In the genomic region with DNA sequence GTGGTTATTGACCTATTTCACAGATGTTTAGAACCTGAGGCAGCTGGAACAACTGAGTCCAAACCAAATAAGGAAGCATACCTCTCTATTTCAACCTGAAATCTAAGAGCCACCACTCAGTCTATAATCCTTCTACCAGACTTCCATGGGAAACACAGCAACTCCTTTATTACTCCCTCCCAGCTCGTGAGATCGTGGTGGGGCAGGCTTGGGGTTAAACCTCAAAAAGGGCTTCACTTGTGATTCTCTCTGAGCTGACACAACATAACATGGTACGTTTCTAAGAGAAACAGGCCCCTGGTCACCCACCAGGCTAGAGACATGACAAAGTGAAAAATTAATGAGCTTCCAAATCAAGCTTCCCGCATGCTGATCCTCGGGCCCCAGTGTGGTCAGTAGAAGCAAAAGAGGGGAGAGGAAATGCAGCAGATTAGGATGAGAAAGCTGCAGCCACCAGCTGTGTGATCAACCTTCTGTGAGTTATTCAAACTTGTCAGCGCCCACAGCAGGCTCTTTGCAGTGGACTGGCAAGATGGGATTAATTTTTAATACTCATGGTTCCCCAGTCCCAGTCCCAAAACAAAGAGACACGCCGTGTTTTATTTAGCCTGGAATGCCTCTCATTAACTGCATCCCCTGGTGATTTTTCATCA, we compare ENCODE assay signal across 2 cellular contexts.
TF ChIP-seq lines count a peak whose summit lies in the region.

No MANE protein-coding gene starts in this region.

TF ChIP-seq in GM23338, 12 proteins besides CTCF, POLR2A, EP300 and RAD21:
- no peak for TF ChIP-seq EZH2phosphoT487 (IDR thresholded peaks at IDR 0.05; ENCODE audit: unreplicated experiment)
- TF ChIP-seq, protein P1, sequence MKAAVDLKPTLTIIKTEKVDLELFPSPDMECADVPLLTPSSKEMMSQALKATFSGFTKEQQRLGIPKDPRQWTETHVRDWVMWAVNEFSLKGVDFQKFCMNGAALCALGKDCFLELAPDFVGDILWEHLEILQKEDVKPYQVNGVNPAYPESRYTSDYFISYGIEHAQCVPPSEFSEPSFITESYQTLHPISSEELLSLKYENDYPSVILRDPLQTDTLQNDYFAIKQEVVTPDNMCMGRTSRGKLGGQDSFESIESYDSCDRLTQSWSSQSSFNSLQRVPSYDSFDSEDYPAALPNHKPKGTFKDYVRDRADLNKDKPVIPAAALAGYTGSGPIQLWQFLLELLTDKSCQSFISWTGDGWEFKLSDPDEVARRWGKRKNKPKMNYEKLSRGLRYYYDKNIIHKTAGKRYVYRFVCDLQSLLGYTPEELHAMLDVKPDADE (IDR thresholded peaks at IDR 0.05) = no peak
- TF ChIP-seq ZNF462 (CRISPR knock-in tag; IDR thresholded peaks at IDR 0.05) = no peak
- TF ChIP-seq ZNF114 (CRISPR knock-in tag; IDR thresholded peaks at IDR 0.05) = no peak
- no peak for TF ChIP-seq EZH2 (IDR thresholded peaks at IDR 0.05; ENCODE audit: low read depth, unreplicated experiment)
- no peak for TF ChIP-seq POLR2AphosphoS5 (IDR thresholded peaks at IDR 0.05; ENCODE audit: low read depth)

TF ChIP-seq in WTC11, 78 proteins besides CTCF, POLR2A, EP300 and RAD21:
- no peak for TF ChIP-seq NR3C1 (CRISPR knock-in tag; conservative IDR thresholded peaks at IDR 0.05; ENCODE audit: low read depth)
- TF ChIP-seq IRF1 (CRISPR knock-in tag; IDR thresholded peaks at IDR 0.05) = no peak
- 0 out of 2 replicates have a peak, but pooled peaks have one; percentile 36 for TF ChIP-seq ETV6 (CRISPR knock-in tag; IDR thresholded peaks at IDR 0.05)
- no peak for TF ChIP-seq ARID4B (CRISPR knock-in tag; IDR thresholded peaks at IDR 0.05; ENCODE audit: borderline replicate concordance)
- 0 out of 2 replicates have a peak, but pooled peaks have one; percentile 28 for TF ChIP-seq SP1 (CRISPR knock-in tag; conservative IDR thresholded peaks at IDR 0.05)
- no peak for TF ChIP-seq CREM (CRISPR knock-in tag; IDR thresholded peaks at IDR 0.05)
- TF ChIP-seq NR1H2 (CRISPR knock-in tag; IDR thresholded peaks at IDR 0.05) = no peak
